Comparison of ENCODE assay signal across 27 cellular contexts in the genomic region with DNA sequence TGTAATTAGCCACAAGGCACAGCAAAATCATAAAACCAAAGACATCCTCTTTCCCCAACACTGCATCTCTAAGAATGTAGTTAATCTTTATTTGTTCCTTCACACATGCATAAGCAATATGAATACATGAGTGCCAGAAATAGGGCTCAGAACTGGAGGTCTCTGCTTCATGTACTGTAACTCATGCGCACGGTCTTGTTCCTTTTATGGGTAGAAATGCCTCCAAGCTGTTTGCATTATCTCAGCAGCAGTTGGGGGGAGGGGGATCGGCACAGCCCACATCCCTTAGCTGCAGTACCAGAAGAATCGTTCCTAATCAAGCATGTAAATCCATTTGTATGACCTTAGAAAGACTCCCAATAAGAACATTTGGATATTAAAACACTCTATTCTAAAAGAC. TPM values are rescaled to one million over a fixed set of nuclear protein-coding genes. Genes with fewer than 3 reads are reported as not detected.
A peak's percentile ranks its signal among the peaks of the same experiment; 100 is the strongest.
DNase-seq lines count a peak whose midpoint lies in the region; ATAC-seq and TF ChIP-seq lines count a peak whose summit lies in the region.
"Had no signal": no experiment of that assay in that cellular context is flagged by ENCODE, and none has a peak within 500 bp of the region (broad histone marks: within the 10 kb centered on the region; RNA-seq: fewer than 3 reads in every experiment).

No MANE protein-coding gene starts in this region.

- H3K9me2 ChIP-seq in PC-3 (replicated peaks; ENCODE audit: low read length), result no peaks in the 10 kb centered on the region

- no peaks in the 10 kb centered on the region for H3K9me3 ChIP-seq in smooth muscle cell (replicated peaks; ENCODE audit: low read depth)
- no peaks in the 10 kb centered on the region for H3K9me3 ChIP-seq in PC-3 (ENCODE audit: low read length)
- H3K9me3 ChIP-seq: A549, ascending aorta, Caco-2, gastrocnemius medialis, lower lobe of right lung had no signal

- peaks cover 6% of the 10 kb centered on the region for H3K4me1 ChIP-seq in smooth muscle cell (ENCODE audit: low read depth)
- H3K4me1 ChIP-seq in PC-3 (ENCODE audit: insufficient read depth, low read length), result no peaks in the 10 kb centered on the region
- H3K4me1 ChIP-seq: A549, ascending aorta, Caco-2, lower lobe of right lung had no signal

- H3K9ac ChIP-seq in smooth muscle cell (ENCODE audit: low read depth) (no peak overlapping the region), PC-3 (ENCODE audit: low read length) (no peak overlapping the region)

- H3K36me3 ChIP-seq in smooth muscle cell (ENCODE audit: low read depth), result no peaks in the 10 kb centered on the region
- no peaks in the 10 kb centered on the region for H3K36me3 ChIP-seq in PC-3 (ENCODE audit: low read depth, low read length)
- H3K36me3 ChIP-seq: ascending aorta, gastrocnemius medialis, lower lobe of right lung had no signal

- 44% methylated on average over 4 of the region's 4 CpGs for WGBS in smooth muscle cell (ENCODE audit: low lambda C conversion rate)

- CTCF ChIA-PET in PC-3 (lab: Charles Lee), result no interaction called here

- H3K79me2 ChIP-seq in smooth muscle cell (ENCODE audit: low read depth) (no peaks in the 10 kb centered on the region), PC-3 (ENCODE audit: low read length) (no peaks in the 10 kb centered on the region)

- intact Hi-C loops in PC-3 (cut with micrococcal nuclease), result no loop called here

- no peak overlapping the region for H3K4me3 ChIP-seq in smooth muscle cell
- H3K4me3 ChIP-seq in PC-3 (ENCODE audit: low read length), result no peak overlapping the region
- H3K4me3 ChIP-seq: A549, ascending aorta, gastrocnemius medialis, lower lobe of right lung had no signal

- ATAC-seq in PC-3 (no peak), GM21390 (IDR thresholded peaks at IDR 0.05; ENCODE audit: unreplicated experiment) (no peak)
- ATAC-seq: A549; activated CD8-positive, alpha-beta memory T cell treated with anti-CD3 and anti-CD28 coated beads, Interleukin-2, amount 10 ng/mL, durations not matched to agents 7 days and 5 days; activated naive CD4-positive, alpha-beta T cell treated with anti-CD3 and anti-CD28 coated beads, Interleukin-2, amount 50 U/mL, for 72 hours; effector memory CD8-positive, alpha-beta T cell; esophagus mucosa; gastrocnemius medialis; lower lobe of right lung; right cardiac atrium had no signal

- H4K20me1 ChIP-seq in smooth muscle cell (ENCODE audit: low read depth) (no peaks in the 10 kb centered on the region), PC-3 (ENCODE audit: low read length) (no peaks in the 10 kb centered on the region)

- POLR2A ChIA-PET in PC-3 (lab: Charles Lee; ENCODE audit: unreplicated experiment), result no interaction called here

- H2AFZ ChIP-seq in smooth muscle cell (ENCODE audit: low read depth) (no peak overlapping the region), PC-3 (ENCODE audit: low read length) (no peak overlapping the region)

- H3K27ac ChIP-seq in smooth muscle cell (ENCODE audit: low read depth) (no peak overlapping the region), PC-3 (ENCODE audit: low read length) (no peak overlapping the region)
- H3K27ac ChIP-seq: A549, ascending aorta, gastrocnemius medialis, lower lobe of right lung, VCaP had no signal

- H3K27me3 ChIP-seq in smooth muscle cell (ENCODE audit: low read depth) (no peaks in the 10 kb centered on the region), PC-3 (ENCODE audit: low read length) (peaks cover 61% of the 10 kb centered on the region)
- H3K27me3 ChIP-seq: ascending aorta, gastrocnemius medialis had no signal

- TF ChIP-seq CTCF in smooth muscle cell (IDR thresholded peaks at IDR 0.05; ENCODE audit: borderline replicate concordance, insufficient read depth, poor library complexity, severe bottlenecking) (no peak), PC-3 (conservative IDR thresholded peaks at IDR 0.05; ENCODE audit: low read depth, low read length) (no peak)

- peak; percentile 6 for DNase-seq in NCI-H82 (lab: John Stamatoyannopoulos, UW)
- no peak for DNase-seq in NCI-H82 treated with DMSO at 0.1 percent for 48 hours (lab: John Stamatoyannopoulos, UW; ENCODE audit: unreplicated experiment)
- peak; percentile 30 for DNase-seq in NCI-H446 treated with DMSO at 0.1 percent for 48 hours (lab: John Stamatoyannopoulos, UW)
- peak; percentile 50 for DNase-seq in iris pigment epithelial cell (ENCODE audit: low read depth)
- no peak for DNase-seq in smooth muscle cell (lab: John Stamatoyannopoulos, UW; ENCODE audit: unreplicated experiment)
- DNase-seq in PC-3, result no peak
- no peak for DNase-seq in T-helper 9 cell
- DNase-seq: activated CD4-positive, alpha-beta T cell treated with anti-CD3 and anti-CD28 coated beads, Interleukin-2, amount 10 ng/mL, durations not matched to agents 7 days and 5 days; activated CD8-positive, alpha-beta memory T cell treated with anti-CD3 and anti-CD28 coated beads, Interleukin-2, amount 10 ng/mL, durations not matched to agents 7 days and 5 days; Caco-2; effector memory CD8-positive, alpha-beta T cell; gastrocnemius medialis; kidney; lower lobe of right lung; NCI-H1105; NCI-H226; right cardiac atrium; substantia nigra had no signal

- no TSS peak for BruUV-seq in PC-3 (replicated peaks; lab: Mats Ljungman, UMichigan)

- H3K4me2 ChIP-seq in smooth muscle cell (peak overlapping the region; percentile 8), PC-3 (ENCODE audit: low read length) (no peak overlapping the region)
- H3K4me2 ChIP-seq: A549 had no signal

- H3F3A ChIP-seq in smooth muscle cell (ENCODE audit: low read depth) (no peaks in the 10 kb centered on the region), PC-3 (ENCODE audit: low read length, unreplicated experiment) (no peaks in the 10 kb centered on the region)

RNA-seq across cellular contexts. Expression of a gene that starts 20.0 kb away (rescaled TPM):
- total RNA-seq in smooth muscle cell (4.6 and 5.1 TPM in 2 replicates), PC-3 (2014; rRNA removed) (not detected in 2 replicates)
- polyA plus RNA-seq in smooth muscle cell, result 3.4 and 3.7 TPM in 2 replicates
- total RNA-seq: activated CD4-positive, alpha-beta T cell treated with anti-CD3 and anti-CD28 coated beads, Interleukin-2, amount 10 ng/mL, durations not matched to agents 7 days and 5 days; activated CD8-positive, alpha-beta memory T cell treated with anti-CD3 and anti-CD28 coated beads, Interleukin-2, amount 10 ng/mL, durations not matched to agents 7 days and 5 days; activated naive CD4-positive, alpha-beta T cell treated with anti-CD3 and anti-CD28 coated beads, Interleukin-2, amount 50 U/mL, for 72 hours; Caco-2; H1; T-helper 2 cell treated with Interferon-gamma antibody and Interleukin-4, amounts not matched to agents 100 ng/mL and 5 ng/mL, for 36 hours had no signal
- polyA plus RNA-seq: A549, IgD-negative memory B cell had no signal

Comparison
In these comparisons a context has a peak if more than half of its experiments do, and no peak if none do; other contexts are left out.
1. DNase-seq: peak in NCI-H82 (single experiment), NCI-H446 treated with DMSO at 0.1 percent for 48 hours (single experiment) and iris pigment epithelial cell (single experiment); none in NCI-H82 treated with DMSO at 0.1 percent for 48 hours (single experiment), smooth muscle cell (single experiment), PC-3 (single experiment) and T-helper 9 cell (single experiment).